12 cellular contexts compared by ENCODE assay signal in genomic region chr5:174816858-174817257, GRCh38.
DNase-seq lines count a peak whose midpoint lies in the region; ATAC-seq, FAIRE-seq and TF ChIP-seq lines count a peak whose summit lies in the region.
"Had no signal": no experiment of that assay in that cellular context is flagged by ENCODE, and none has a peak within 500 bp of the region (broad histone marks: within the 10 kb centered on the region; RNA-seq: fewer than 3 reads in every experiment).

No MANE protein-coding gene starts in this region.

- H3K79me2 ChIP-seq in hepatocyte, result no peaks in the 10 kb centered on the region

- H3K27ac Mint-ChIP-seq in activated CD8-positive, alpha-beta memory T cell treated with anti-CD3 and anti-CD28 coated beads, Interleukin-2, amount 10 ng/mL, durations not matched to agents 7 days and 5 days, result no peak overlapping the region

- no peak for TF ChIP-seq POLR2A in GM12891 (IDR thresholded peaks at IDR 0.05; ENCODE audit: low read depth, low read length)

- H3K9me2 ChIP-seq in hepatocyte (replicated peaks; ENCODE audit: insufficient read depth), result no peaks in the 10 kb centered on the region

- no peak overlapping the region for H3K27ac ChIP-seq in WERI-Rb-1
- H3K27ac ChIP-seq in hepatocyte, result no peak overlapping the region
- H3K27ac ChIP-seq: left lung, neutrophil had no signal

- H3K27me3 ChIP-seq in WERI-Rb-1 (ENCODE audit: insufficient read depth, low read depth, severe bottlenecking) (peaks cover 31% of the 10 kb centered on the region), hepatocyte (no peaks in the 10 kb centered on the region)
- H3K27me3 ChIP-seq: left lung, neutrophil had no signal

- TF ChIP-seq CTCF in AG09319 (IDR thresholded peaks at IDR 0.05; ENCODE audit: low read depth, low read length), result peak; percentile 25
- 0 out of 2 replicates have a peak, but pooled peaks have one; percentile 10 for TF ChIP-seq CTCF in WERI-Rb-1 (IDR thresholded peaks at IDR 0.05; ENCODE audit: low read depth, low read length)
- peak; percentile 7 for TF ChIP-seq CTCF in hepatocyte (IDR thresholded peaks at IDR 0.05; ENCODE audit: poor library complexity)

- H2AFZ ChIP-seq in hepatocyte, result no peak overlapping the region

- H3K4me1 Mint-ChIP-seq in activated CD8-positive, alpha-beta memory T cell treated with anti-CD3 and anti-CD28 coated beads, Interleukin-2, amount 10 ng/mL, durations not matched to agents 7 days and 5 days, result no peaks in the 10 kb centered on the region

- H3K4me2 ChIP-seq in hepatocyte, result no peak overlapping the region

- no peaks in the 10 kb centered on the region for H4K20me1 ChIP-seq in hepatocyte (ENCODE audit: insufficient read depth, poor library complexity, severe bottlenecking)

- 25% methylated on average over 2 of the region's 2 CpGs for WGBS in hepatocyte (ENCODE audit: low lambda C conversion rate, missing lambda C conversion rate)

- no peaks in the 10 kb centered on the region for H3K4me1 ChIP-seq in hepatocyte (ENCODE audit: insufficient read depth)
- H3K4me1 ChIP-seq: left lung had no signal

- DNase-seq in AG09319 (ENCODE audit: extremely low read depth, low read depth) (no peak), GM19239 (ENCODE audit: insufficient read length, low spot score) (no peak), WERI-Rb-1 (no peak), hepatocyte (ENCODE audit: low spot score) (no peak), GM12891 (ENCODE audit: insufficient read length, low spot score) (no peak)
- no peak for DNase-seq in activated effector memory CD4-positive, alpha-beta T cell treated with Interleukin-2 at 50 U/mL for 16 hours
- DNase-seq in activated CD8-positive, alpha-beta memory T cell treated with anti-CD3 and anti-CD28 coated beads, Interleukin-2, amount 10 ng/mL, durations not matched to agents 7 days and 5 days, result no peak
- DNase-seq: C1 segment of cervical spinal cord, GF-D8, left lung had no signal

- no peak for ATAC-seq in activated CD8-positive, alpha-beta memory T cell treated with anti-CD3 and anti-CD28 coated beads, Interleukin-2, amount 10 ng/mL, durations not matched to agents 7 days and 5 days
- ATAC-seq in HG03520 (IDR thresholded peaks at IDR 0.05; ENCODE audit: unreplicated experiment), result no peak
- ATAC-seq: left lung had no signal

- CTCF ChIA-PET in activated CD8-positive, alpha-beta memory T cell treated with anti-CD3 and anti-CD28 coated beads, Interleukin-2, amount 10 ng/mL, durations not matched to agents 7 days and 5 days (lab: Charles Lee), result no interaction called here

- no peak overlapping the region for H3K4me3 ChIP-seq in WERI-Rb-1 (ENCODE audit: low read depth, low read length)
- H3K4me3 ChIP-seq in hepatocyte, result no peak overlapping the region
- H3K4me3 ChIP-seq: left lung had no signal

- H3K36me3 ChIP-seq in WERI-Rb-1 (no peaks in the 10 kb centered on the region), hepatocyte (replicated peaks; ENCODE audit: insufficient read depth, low read depth) (no peaks in the 10 kb centered on the region)
- H3K36me3 ChIP-seq: left lung, neutrophil had no signal

- no peak overlapping the region for H3K4me3 Mint-ChIP-seq in activated CD8-positive, alpha-beta memory T cell treated with anti-CD3 and anti-CD28 coated beads, Interleukin-2, amount 10 ng/mL, durations not matched to agents 7 days and 5 days

- H3K9me3 ChIP-seq in WERI-Rb-1 (ENCODE audit: severe bottlenecking), result no peaks in the 10 kb centered on the region
- no peaks in the 10 kb centered on the region for H3K9me3 ChIP-seq in hepatocyte (ENCODE audit: low read depth)
- H3K9me3 ChIP-seq: neutrophil had no signal

- H3K36me3 Mint-ChIP-seq in activated CD8-positive, alpha-beta memory T cell treated with anti-CD3 and anti-CD28 coated beads, Interleukin-2, amount 10 ng/mL, durations not matched to agents 7 days and 5 days, result no peaks in the 10 kb centered on the region

- peaks cover 2% of the 10 kb centered on the region for H3K9me3 Mint-ChIP-seq in activated CD8-positive, alpha-beta memory T cell treated with anti-CD3 and anti-CD28 coated beads, Interleukin-2, amount 10 ng/mL, durations not matched to agents 7 days and 5 days (ENCODE audit: low read depth)

- no peaks in the 10 kb centered on the region for H3K27me3 Mint-ChIP-seq in activated CD8-positive, alpha-beta memory T cell treated with anti-CD3 and anti-CD28 coated beads, Interleukin-2, amount 10 ng/mL, durations not matched to agents 7 days and 5 days

- peak; percentile 26 for FAIRE-seq in GM19239 (lab: Jason Lieb, UNC)
- no peak for FAIRE-seq in GM12891 (lab: Jason Lieb, UNC)

TF ChIP-seq in GM12891, 5 proteins besides CTCF, POLR2A, EP300 and RAD21:
- TF ChIP-seq PAX5 (IDR thresholded peaks at IDR 0.05; ENCODE audit: insufficient read depth, low read length, severe bottlenecking) (no peak), POLR2AphosphoS5 (IDR thresholded peaks at IDR 0.05; ENCODE audit: low read depth, low read length) (no peak), SPI1 (IDR thresholded peaks at IDR 0.05; ENCODE audit: low read depth, low read length) (no peak), POU2F2 (IDR thresholded peaks at IDR 0.05; ENCODE audit: low read depth, low read length) (no peak), TAF1 (IDR thresholded peaks at IDR 0.05; ENCODE audit: low read depth, low read length) (no peak)
